1 cellular context compared by ENCODE assay signal in the genomic region with DNA sequence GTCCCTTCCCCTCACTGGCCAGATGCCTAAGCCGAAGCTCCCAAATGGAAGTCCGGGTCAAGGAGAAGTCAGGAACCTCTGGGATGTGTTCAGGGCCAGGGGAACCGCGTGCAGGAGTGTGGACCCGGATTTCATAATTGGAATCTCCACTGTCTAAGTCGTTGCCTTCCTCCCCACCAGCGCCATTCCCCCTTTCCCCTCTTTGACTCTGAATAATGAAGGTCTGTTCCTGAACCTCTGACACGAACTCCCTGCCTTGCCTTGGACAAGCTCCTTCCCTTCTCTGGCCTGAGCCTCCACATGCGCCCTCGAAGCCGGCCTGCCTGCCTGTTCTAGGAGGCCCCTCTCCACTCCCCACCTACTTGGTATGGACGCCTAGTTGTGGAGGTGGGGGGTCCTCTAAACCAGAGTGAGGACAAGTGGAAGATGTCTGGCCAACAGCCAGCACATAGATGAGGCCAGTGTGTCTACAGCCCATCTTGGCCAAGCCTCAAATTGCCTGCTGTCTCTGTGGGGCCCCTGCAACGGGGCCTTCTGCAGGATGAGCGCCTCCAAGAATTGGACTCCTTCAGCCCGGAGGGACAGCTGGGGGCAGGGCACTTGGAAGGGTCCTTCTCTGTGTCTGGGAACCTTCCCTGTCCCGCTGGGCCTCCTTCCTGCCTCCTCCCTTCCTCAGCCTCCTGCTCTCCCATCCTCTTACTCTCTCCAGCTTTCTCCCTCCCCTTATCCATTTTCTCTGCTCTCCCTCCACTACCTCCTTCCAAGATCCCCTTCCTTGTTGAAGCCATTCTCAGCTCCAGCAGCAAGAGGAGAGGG.
TF ChIP-seq lines count a peak whose summit lies in the region.

No MANE protein-coding gene starts in this region.

TF ChIP-seq in H1, 55 proteins besides CTCF, POLR2A, EP300 and RAD21:
- TF ChIP-seq JUN (IDR thresholded peaks at IDR 0.05; ENCODE audit: low read depth, low read length) (no peak), GTF2F1 (IDR thresholded peaks at IDR 0.05; ENCODE audit: borderline replicate concordance, low read depth, low read length) (no peak), RNF2 (IDR thresholded peaks at IDR 0.05; ENCODE audit: borderline replicate concordance, low read depth, low read length, missing control alignments, poor library complexity, severe bottlenecking) (peak; percentile 15), EZH2 (IDR thresholded peaks at IDR 0.05; ENCODE audit: low read depth, low read length, severe bottlenecking) (peak; percentile 55)
